In genomic region chr5:179427676-179428056, GRCh38 we compare ENCODE assay signal across 1 cellular context.
TF ChIP-seq lines count a peak whose summit lies in the region.

No MANE protein-coding gene starts in this region.

TF ChIP-seq in GM23338, 12 proteins besides CTCF, POLR2A, EP300 and RAD21 (continued from another document):
- TF ChIP-seq ZNF462 (CRISPR knock-in tag; IDR thresholded peaks at IDR 0.05) (no peak), STAT1 (IDR thresholded peaks at IDR 0.05; ENCODE audit: unreplicated experiment) (no peak), ZNF331 (CRISPR knock-in tag; IDR thresholded peaks at IDR 0.05; ENCODE audit: low read depth) (no peak)
